14 cellular contexts compared by ENCODE assay signal in genomic region chr12:50569321-50569720, GRCh38.
DNase-seq lines count a peak whose midpoint lies in the region; ATAC-seq and TF ChIP-seq lines count a peak whose summit lies in the region.
"Had no signal": no experiment of that assay in that cellular context is flagged by ENCODE, and none has a peak within 500 bp of the region (broad histone marks: within the 10 kb centered on the region; RNA-seq: fewer than 3 reads in every experiment).

No MANE protein-coding gene starts in this region.

- H3F3A ChIP-seq in GM23248 (ENCODE audit: insufficient read depth) = peaks cover 36% of the 10 kb centered on the region

- H3K4me3 ChIP-seq in GM23248 (no peak overlapping the region), adipocyte (ENCODE audit: low read length) (peak overlapping the region; percentile 63), parathyroid adenoma (ENCODE audit: low read depth, low read length) (no peak overlapping the region)
- H3K4me3 ChIP-seq: SJCRH30 had no signal

- no peaks in the 10 kb centered on the region for H3K9me2 ChIP-seq in GM23248 (ENCODE audit: insufficient read depth)

- intact Hi-C loops in left ventricle myocardium superior (cut with micrococcal nuclease) = no loop called here

- 38 to 43% methylated on average over 2 of the region's 2 CpGs for WGBS in GM23248 (ENCODE audit: low coverage in 1 of 2, low lambda C conversion rate in 2 of 2, missing lambda C conversion rate in 2 of 2), 2 experiments

- H2AFZ ChIP-seq in GM23248 = no peak overlapping the region
- H2AFZ ChIP-seq in parathyroid adenoma = no peak overlapping the region

- H3K27ac ChIP-seq in GM23248 = peak overlapping the region; percentile 42
- peak overlapping the region; percentile 83 for H3K27ac ChIP-seq in parathyroid adenoma
- H3K27ac ChIP-seq: SJCRH30 had no signal

- H3K27me3 ChIP-seq in GM23248 (replicated peaks; ENCODE audit: insufficient read depth) = no peaks in the 10 kb centered on the region
- H3K27me3 ChIP-seq in adipocyte (replicated peaks; ENCODE audit: control insufficient read depth, insufficient read depth, low read length) = no peaks in the 10 kb centered on the region
- H3K27me3 ChIP-seq in parathyroid adenoma (ENCODE audit: control insufficient read depth, insufficient read depth, low read length) = no peaks in the 10 kb centered on the region
- H3K27me3 ChIP-seq: SJCRH30 had no signal

- H3K9me3 ChIP-seq in GM23248 (ENCODE audit: low read depth) (no peaks in the 10 kb centered on the region), adipocyte (ENCODE audit: control insufficient read depth, low read length) (no peaks in the 10 kb centered on the region), parathyroid adenoma (ENCODE audit: control insufficient read depth, low read length) (no peaks in the 10 kb centered on the region)
- H3K9me3 ChIP-seq: SJCRH30 had no signal

- DNase-seq in GM23248 (peak; percentile 32), adipocyte (ENCODE audit: low read depth) (no peak), left ventricle myocardium superior (no peak), GOT3 (lab: John Stamatoyannopoulos, UW) (no peak), omental fat pad (ENCODE audit: low spot score) (no peak), amniotic stem cell (lab: John Stamatoyannopoulos, UW) (no peak)
- no peak for DNase-seq in activated effector memory CD4-positive, alpha-beta T cell treated with Interleukin-2 at 50 U/mL for 16 hours
- DNase-seq: activated CD4-positive, CD25-positive, alpha-beta regulatory T cell; activated T-cell treated with anti-CD3 and anti-CD28 coated beads, Interleukin-2, amount 50 U/mL, for 24 hours; CD4-positive, CD25-positive, alpha-beta regulatory T cell; GDM1; NCI-H526; SJCRH30 had no signal

- H3K9ac ChIP-seq in GM23248 (no peak overlapping the region), adipocyte (ENCODE audit: low read length) (no peak overlapping the region), parathyroid adenoma (no peak overlapping the region)

- peaks cover 57% of the 10 kb centered on the region for H3K4me1 ChIP-seq in GM23248 (ENCODE audit: insufficient read depth)
- H3K4me1 ChIP-seq in adipocyte (ENCODE audit: control insufficient read depth, insufficient read depth, low read length) = peaks cover 63% of the 10 kb centered on the region
- H3K4me1 ChIP-seq in parathyroid adenoma = peaks cover 30% of the 10 kb centered on the region

- no peak for TF ChIP-seq CTCF in parathyroid adenoma (IDR thresholded peaks at IDR 0.05)
- TF ChIP-seq CTCF in omental fat pad (IDR thresholded peaks at IDR 0.05) = no peak

- peak; percentile 67 for ATAC-seq in left ventricle myocardium superior
- no peak for ATAC-seq in omental fat pad (ENCODE audit: low FRiP score)

- H3K36me3 ChIP-seq in GM23248 (ENCODE audit: low read depth) (no peaks in the 10 kb centered on the region), adipocyte (ENCODE audit: control insufficient read depth, insufficient read depth, low read length, severe bottlenecking) (no peaks in the 10 kb centered on the region), parathyroid adenoma (ENCODE audit: control insufficient read depth, insufficient read depth, low read length) (no peaks in the 10 kb centered on the region)
- H3K36me3 ChIP-seq: SJCRH30 had no signal

- H3K4me2 ChIP-seq in GM23248 (ENCODE audit: unreplicated experiment) (peak overlapping the region; percentile 33), parathyroid adenoma (ENCODE audit: low read length) (peak overlapping the region; percentile 6)

- H3K79me2 ChIP-seq in GM23248 (ENCODE audit: insufficient read depth) = peaks cover 93% of the 10 kb centered on the region
- peaks cover 6% of the 10 kb centered on the region for H3K79me2 ChIP-seq in parathyroid adenoma

- no peaks in the 10 kb centered on the region for H4K20me1 ChIP-seq in GM23248 (ENCODE audit: insufficient read depth)

- in situ Hi-C loops in GM23248 (cut with MboI) = no loop called here
